ENCODE assay signal across 15 cellular contexts in genomic region chr11:35302388-35302787, GRCh38.
"Had no signal": no experiment of that assay in that cellular context is flagged by ENCODE, and none has a peak within 500 bp of the region (broad histone marks: within the 10 kb centered on the region; RNA-seq: fewer than 3 reads in every experiment).

No MANE protein-coding gene starts in this region.

- DNase-seq: activated CD4-positive, alpha-beta T cell treated with anti-CD3 and anti-CD28 coated beads, Interleukin-2, amount 10 ng/mL, durations not matched to agents 7 days and 5 days; activated CD4-positive, CD25-positive, alpha-beta regulatory T cell; activated CD8-positive, alpha-beta memory T cell treated with anti-CD3 and anti-CD28 coated beads for 24 hours; activated naive CD4-positive, alpha-beta T cell treated with anti-CD3 and anti-CD28 coated beads for 36 hours; caudate nucleus; cortex of kidney; effector memory CD8-positive, alpha-beta T cell; head of caudate nucleus; left colon; mesendoderm; occipital lobe; right lobe of liver; stimulated activated CD4-positive, alpha-beta T cell treated with anti-CD3 and anti-CD28 coated beads, Interleukin-2, amount 100 ng/mL, for 48 hours; stimulated activated naive CD4-positive, alpha-beta T cell treated with Interleukin-2 at 50 U/mL for 16 hours; testis had no signal

- H3K4me1 ChIP-seq: testis had no signal

- H3K9me3 ChIP-seq: right lobe of liver, testis had no signal

- H3K27ac ChIP-seq: testis had no signal

- ATAC-seq: effector memory CD8-positive, alpha-beta T cell; left colon; right lobe of liver had no signal

- H3K4me3 ChIP-seq: right lobe of liver, testis had no signal

- H3K27me3 ChIP-seq: right lobe of liver, testis had no signal
